16 cellular contexts compared by ENCODE assay signal in genomic region chr16:12099451-12100123, GRCh38.
DNase-seq lines count a peak whose midpoint lies in the region; ATAC-seq and TF ChIP-seq lines count a peak whose summit lies in the region.
"Had no signal": no experiment of that assay in that cellular context is flagged by ENCODE, and none has a peak within 500 bp of the region (broad histone marks: within the 10 kb centered on the region; RNA-seq: fewer than 3 reads in every experiment).

No MANE protein-coding gene starts in this region.

- H3K4me1 ChIP-seq in esophagus squamous epithelium = peaks cover 21 to 54% (median 32%) of the 10 kb centered on the region in 3 donors
- H3K4me1 ChIP-seq in spleen = peaks cover 7 to 57% (median 36%) of the 10 kb centered on the region in 6 donors

- intact Hi-C loops in left cardiac atrium (cut with DNase I) (loop anchor here (10.0 kb wide), 3 partner anchors 125 to 715 kb away; no protein-coding TSS in a partner anchor), Right ventricle myocardium inferior (cut with DNase I) (loop anchor here (5.0 to 10.0 kb wide), 3 partner anchors 73 to 355 kb away; no protein-coding TSS in a partner anchor), esophagus squamous epithelium (cut with DNase I) (no loop called here), spleen (cut with DNase I; ENCODE audit: low total_unique reads) (loop anchor here (10.0 kb wide), 1 partner anchor 715 kb away; no protein-coding TSS in a partner anchor)
- intact Hi-C loops in activated T-helper 1 cell treated with anti-CD3 and anti-CD28 coated beads, Interleukin-12 subunit alpha, Interleukin-12 subunit beta, Interleukin-2, Interleukin-4 antibody, amounts not matched to agents 30 ng/mL and 10 ng/mL and 1 ng/mL, durations not matched to agents 14 hours and 24 hours and 36 hours (cut with micrococcal nuclease) = loop anchor here (10.0 kb wide), 2 partner anchors 315 to 355 kb away; no protein-coding TSS in a partner anchor

- H3K27ac Mint-ChIP-seq in type B pancreatic cell = no peak overlapping the region
- no peak overlapping the region for H3K27ac Mint-ChIP-seq in activated CD8-positive, alpha-beta memory T cell treated with anti-CD3 and anti-CD28 coated beads, Interleukin-2, amount 10 ng/mL, durations not matched to agents 7 days and 5 days
- H3K27ac Mint-ChIP-seq in activated T-helper 1 cell treated with anti-CD3 and anti-CD28 coated beads, Interleukin-12 subunit alpha, Interleukin-12 subunit beta, Interleukin-2, Interleukin-4 antibody, amounts not matched to agents 30 ng/mL and 10 ng/mL and 1 ng/mL, durations not matched to agents 14 hours and 24 hours and 36 hours = no peak overlapping the region
- H3K27ac Mint-ChIP-seq: CD4-positive, alpha-beta memory T cell had no signal

- DNase-seq in left cardiac atrium = peak; percentile 10
- DNase-seq in Right ventricle myocardium inferior (ENCODE audit: missing footprints) = no peak
- DNase-seq in NCI-H69 (lab: John Stamatoyannopoulos, UW) = peak; percentile 56
- DNase-seq in esophagus squamous epithelium (lab: John Stamatoyannopoulos, UW) = no peak
- DNase-seq in spleen = peak; percentile 65
- DNase-seq in type B pancreatic cell (ENCODE audit: extremely low spot score, unreplicated experiment) = no peak
- DNase-seq in activated CD8-positive, alpha-beta memory T cell treated with anti-CD3 and anti-CD28 coated beads, Interleukin-2, amount 10 ng/mL, durations not matched to agents 7 days and 5 days = no peak
- DNase-seq in activated T-helper 1 cell treated with anti-CD3 and anti-CD28 coated beads, Interleukin-12 subunit alpha, Interleukin-12 subunit beta, Interleukin-2, Interleukin-4 antibody, amounts not matched to agents 30 ng/mL and 10 ng/mL and 1 ng/mL, durations not matched to agents 14 hours and 24 hours and 36 hours (ENCODE audit: low spot score) = no peak
- DNase-seq: CD4-positive, alpha-beta memory T cell; DMS79; KG1; NCI-H1417; NCI-H2029 treated with DMSO at 0.1 percent for 48 hours; NCI-H510A; SHP77 treated with DMSO at 0.1 percent for 48 hours; SK-N-SH had no signal

- H3K9me3 ChIP-seq in esophagus squamous epithelium (no peaks in the 10 kb centered on the region), spleen (no peaks in the 10 kb centered on the region)
- H3K9me3 ChIP-seq: SK-N-SH had no signal

- no peak overlapping the region for H3K4me3 ChIP-seq in esophagus squamous epithelium
- H3K4me3 ChIP-seq in spleen = no peak overlapping the region

- TF ChIP-seq CTCF in esophagus squamous epithelium (IDR thresholded peaks at IDR 0.05) (no peak), spleen (IDR thresholded peaks at IDR 0.05 in 8 of 11, conservative IDR thresholded peaks at IDR 0.05 in 3 of 11) (no peak), type B pancreatic cell (conservative IDR thresholded peaks at IDR 0.05) (no peak)

- peaks cover 5% of the 10 kb centered on the region for H3K36me3 Mint-ChIP-seq in type B pancreatic cell
- H3K36me3 Mint-ChIP-seq in activated CD8-positive, alpha-beta memory T cell treated with anti-CD3 and anti-CD28 coated beads, Interleukin-2, amount 10 ng/mL, durations not matched to agents 7 days and 5 days = no peaks in the 10 kb centered on the region
- peaks cover 3% of the 10 kb centered on the region for H3K36me3 Mint-ChIP-seq in activated T-helper 1 cell treated with anti-CD3 and anti-CD28 coated beads, Interleukin-12 subunit alpha, Interleukin-12 subunit beta, Interleukin-2, Interleukin-4 antibody, amounts not matched to agents 30 ng/mL and 10 ng/mL and 1 ng/mL, durations not matched to agents 14 hours and 24 hours and 36 hours (ENCODE audit: low read depth)

- WGBS in esophagus squamous epithelium, 2 donors = 92 to 100% methylated on average over 5 to 6 of the region's 13 CpGs
- whole genome bisulfite sequencing in spleen, 5 donors = 87 to 94% (median 91%) methylated on average over 7 to 13 of the region's 13 CpGs

- H3K27me3 Mint-ChIP-seq in type B pancreatic cell = no peaks in the 10 kb centered on the region
- H3K27me3 Mint-ChIP-seq in activated CD8-positive, alpha-beta memory T cell treated with anti-CD3 and anti-CD28 coated beads, Interleukin-2, amount 10 ng/mL, durations not matched to agents 7 days and 5 days = no peaks in the 10 kb centered on the region
- peaks cover 5% of the 10 kb centered on the region for H3K27me3 Mint-ChIP-seq in activated T-helper 1 cell treated with anti-CD3 and anti-CD28 coated beads, Interleukin-12 subunit alpha, Interleukin-12 subunit beta, Interleukin-2, Interleukin-4 antibody, amounts not matched to agents 30 ng/mL and 10 ng/mL and 1 ng/mL, durations not matched to agents 14 hours and 24 hours and 36 hours (ENCODE audit: insufficient read depth)
- H3K27me3 Mint-ChIP-seq: CD4-positive, alpha-beta memory T cell had no signal

- H3K27me3 ChIP-seq in esophagus squamous epithelium (no peaks in the 10 kb centered on the region), spleen (replicated peaks in 1 of 7) (no peaks in the 10 kb centered on the region)

- H3K4me3 Mint-ChIP-seq in type B pancreatic cell = no peak overlapping the region
- no peak overlapping the region for H3K4me3 Mint-ChIP-seq in activated CD8-positive, alpha-beta memory T cell treated with anti-CD3 and anti-CD28 coated beads, Interleukin-2, amount 10 ng/mL, durations not matched to agents 7 days and 5 days
- no peak overlapping the region for H3K4me3 Mint-ChIP-seq in activated T-helper 1 cell treated with anti-CD3 and anti-CD28 coated beads, Interleukin-12 subunit alpha, Interleukin-12 subunit beta, Interleukin-2, Interleukin-4 antibody, amounts not matched to agents 30 ng/mL and 10 ng/mL and 1 ng/mL, durations not matched to agents 14 hours and 24 hours and 36 hours

- H3K9me3 Mint-ChIP-seq in type B pancreatic cell = no peaks in the 10 kb centered on the region
- H3K9me3 Mint-ChIP-seq in activated CD8-positive, alpha-beta memory T cell treated with anti-CD3 and anti-CD28 coated beads, Interleukin-2, amount 10 ng/mL, durations not matched to agents 7 days and 5 days (ENCODE audit: low read depth) = no peaks in the 10 kb centered on the region
- H3K9me3 Mint-ChIP-seq in activated T-helper 1 cell treated with anti-CD3 and anti-CD28 coated beads, Interleukin-12 subunit alpha, Interleukin-12 subunit beta, Interleukin-2, Interleukin-4 antibody, amounts not matched to agents 30 ng/mL and 10 ng/mL and 1 ng/mL, durations not matched to agents 14 hours and 24 hours and 36 hours = no peaks in the 10 kb centered on the region

- ATAC-seq in left cardiac atrium = no peak
- ATAC-seq in Right ventricle myocardium inferior = no peak
- ATAC-seq in activated CD8-positive, alpha-beta memory T cell treated with anti-CD3 and anti-CD28 coated beads, Interleukin-2, amount 10 ng/mL, durations not matched to agents 7 days and 5 days = no peak

- no peak for TF ChIP-seq POLR2A in esophagus squamous epithelium (IDR thresholded peaks at IDR 0.05)
- TF ChIP-seq POLR2A in spleen (IDR thresholded peaks at IDR 0.05) = no peak

- H3K27ac ChIP-seq in esophagus squamous epithelium = peak overlapping the region in 3 of 4 donors; percentile 69 to 87 (median 79)
- no peak overlapping the region for H3K27ac ChIP-seq in spleen

- CTCF ChIA-PET in activated CD8-positive, alpha-beta memory T cell treated with anti-CD3 and anti-CD28 coated beads, Interleukin-2, amount 10 ng/mL, durations not matched to agents 7 days and 5 days (lab: Charles Lee) = no interaction called here

- no peaks in the 10 kb centered on the region for H3K36me3 ChIP-seq in esophagus squamous epithelium
- peaks cover 0 to 20% (median 0%) of the 10 kb centered on the region in 6 donors for H3K36me3 ChIP-seq in spleen

- H3K4me1 Mint-ChIP-seq in type B pancreatic cell (ENCODE audit: unreplicated experiment) = peaks cover 39% of the 10 kb centered on the region
- peaks cover 4% of the 10 kb centered on the region for H3K4me1 Mint-ChIP-seq in activated CD8-positive, alpha-beta memory T cell treated with anti-CD3 and anti-CD28 coated beads, Interleukin-2, amount 10 ng/mL, durations not matched to agents 7 days and 5 days
- H3K4me1 Mint-ChIP-seq in activated T-helper 1 cell treated with anti-CD3 and anti-CD28 coated beads, Interleukin-12 subunit alpha, Interleukin-12 subunit beta, Interleukin-2, Interleukin-4 antibody, amounts not matched to agents 30 ng/mL and 10 ng/mL and 1 ng/mL, durations not matched to agents 14 hours and 24 hours and 36 hours (ENCODE audit: low read depth) = peaks cover 5% of the 10 kb centered on the region

Comparison
In these comparisons a context has a peak if more than half of its experiments do, and no peak if none do; other contexts are left out.
1. DNase-seq: peak in left cardiac atrium (single experiment), NCI-H69 (single experiment) and spleen (single experiment); none in Right ventricle myocardium inferior (single experiment), esophagus squamous epithelium (single experiment), type B pancreatic cell (single experiment), activated CD8-positive, alpha-beta memory T cell treated with anti-CD3 and anti-CD28 coated beads, Interleukin-2, amount 10 ng/mL, durations not matched to agents 7 days and 5 days (single experiment) and activated T-helper 1 cell treated with anti-CD3 and anti-CD28 coated beads, Interleukin-12 subunit alpha, Interleukin-12 subunit beta, Interleukin-2, Interleukin-4 antibody, amounts not matched to agents 30 ng/mL and 10 ng/mL and 1 ng/mL, durations not matched to agents 14 hours and 24 hours and 36 hours (single experiment).
2. H3K27ac ChIP-seq: peak in esophagus squamous epithelium (3 of 4); none in spleen (0 of 8).